ENCODE assay signal across 8 cellular contexts in the genomic region with DNA sequence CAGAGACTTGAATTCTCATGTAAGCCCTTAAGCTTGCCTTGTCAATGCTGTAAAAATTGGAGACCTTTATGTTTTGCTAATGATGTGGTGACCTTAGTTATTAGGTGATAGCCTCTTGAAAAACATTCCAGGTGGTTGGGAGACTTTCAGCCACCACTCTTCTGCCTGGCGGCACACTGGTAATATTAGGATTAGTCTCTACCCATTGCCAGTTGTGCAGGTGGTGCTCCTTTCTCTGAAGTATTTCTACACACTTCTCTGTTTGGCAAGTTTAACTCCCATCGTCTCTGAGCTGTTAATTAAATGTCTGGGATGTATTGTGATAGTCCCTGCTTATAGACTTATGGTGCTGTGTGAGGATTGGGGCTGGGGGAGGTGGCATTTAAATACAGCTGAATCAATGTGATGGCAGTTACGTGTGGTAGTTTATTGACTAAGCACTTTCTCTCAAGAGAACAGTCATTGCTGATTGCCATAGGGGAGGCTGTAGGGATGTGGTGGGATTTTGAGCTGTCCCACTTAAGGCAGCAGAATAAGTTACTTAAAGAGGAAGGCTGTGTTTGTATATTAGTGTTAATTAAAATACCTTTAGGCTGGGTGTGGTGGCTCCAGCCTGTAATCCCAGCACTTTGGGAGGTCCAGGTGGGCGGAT. TPM values are rescaled to one million over a fixed set of nuclear protein-coding genes. Genes with fewer than 3 reads are reported as not detected.
DNase-seq lines count a peak whose midpoint lies in the region; ATAC-seq, FAIRE-seq and TF ChIP-seq lines count a peak whose summit lies in the region.

No MANE protein-coding gene starts in this region.

- no peak for ATAC-seq in heart right ventricle
- ATAC-seq in left cardiac atrium = no peak
- ATAC-seq in K562 = no peak
- no peak for ATAC-seq in GM21619 (IDR thresholded peaks at IDR 0.05; ENCODE audit: unreplicated experiment)
- no peak for ATAC-seq in sciatic nerve

- H3K27me3 ChIP-seq in heart right ventricle = no peaks in the 10 kb centered on the region
- H3K27me3 ChIP-seq in K562 (ENCODE audit: control insufficient read depth in 2 of 2, insufficient read depth in 2 of 2, low read length in 2 of 2) = no peaks in the 10 kb centered on the region
- no peaks in the 10 kb centered on the region for H3K27me3 ChIP-seq in muscle layer of colon (ENCODE audit: control insufficient read depth in 1 of 2, insufficient read depth in 2 of 2, low read length in 2 of 2)

- no peak overlapping the region for H3K4me2 ChIP-seq in K562 (ENCODE audit: insufficient read depth, low read length)

- peaks cover 0 to 46% (median 7%) of the 10 kb centered on the region in 9 donors for H3K36me3 ChIP-seq in heart right ventricle
- peaks cover 48% of the 10 kb centered on the region; the same call in 2 of the 3 replicates for H3K36me3 ChIP-seq in K562 (ENCODE audit: control insufficient read depth, insufficient read depth, low read length)
- H3K36me3 ChIP-seq in muscle layer of colon (ENCODE audit: insufficient read depth, low read length) = peaks cover 22% of the 10 kb centered on the region

- no peak for FAIRE-seq in K562 (lab: Jason Lieb, UNC)
- peak; percentile 96 for FAIRE-seq in urothelium cell line (lab: Jason Lieb, UNC)

- CTCF ChIA-PET in K562 (lab: Yijun Ruan, JAX; ENCODE audit: low intra/inter-chr PET ratio) = no interaction called here

- BruUV-seq in K562 (replicated peaks; lab: Mats Ljungman, UMichigan) = no TSS peak

- no peak for DNase-seq in heart right ventricle
- no peak for DNase-seq in left cardiac atrium
- DNase-seq in K562 (ENCODE audit: extremely low read depth in 1 of 4, low spot score in 3 of 4) = no peak
- no peak for DNase-seq in urothelium cell line (ENCODE audit: low spot score)
- DNase-seq in medulla oblongata (ENCODE audit: extremely low spot score) = no peak
- no peak for DNase-seq in sciatic nerve (ENCODE audit: low spot score)

- WGBS in heart right ventricle, 2 donors = 70 to 71% methylated on average over 4 of the region's 4 CpGs
- 73% methylated on average over 4 of the region's 4 CpGs for WGBS in K562 (ENCODE audit: insufficient coverage, low coverage, missing lambda C conversion rate)

- H3K27ac ChIP-seq in heart right ventricle = peak overlapping the region in 8 of 10 donors; percentile 1 to 67 (median 30)
- H3K27ac ChIP-seq in K562 (ENCODE audit: extremely low read depth, low read depth, low read length) = peak overlapping the region; percentile 15; the same call in 2 of the 3 replicates
- H3K27ac ChIP-seq in muscle layer of colon (ENCODE audit: low read depth, low read length) = peak overlapping the region; percentile 23

- H2AFZ ChIP-seq in K562 (ENCODE audit: low read depth, low read length) = no peak overlapping the region

- H3K4me3 ChIP-seq in heart right ventricle (no peak overlapping the region), K562 (no peak overlapping the region), muscle layer of colon (ENCODE audit: low read depth in 1 of 2, low read length in 2 of 2) (no peak overlapping the region)

- H3K9me3 ChIP-seq in heart right ventricle (no peaks in the 10 kb centered on the region), K562 (replicated peaks; ENCODE audit: control insufficient read depth, insufficient read depth, low read depth, low read length) (no peaks in the 10 kb centered on the region), muscle layer of colon (ENCODE audit: low read length) (no peaks in the 10 kb centered on the region)

- H3K79me2 ChIP-seq in K562 (ENCODE audit: control insufficient read depth, insufficient read depth, low read length) = peaks cover 89% of the 10 kb centered on the region

- H3K4me1 ChIP-seq in heart right ventricle = peaks cover 19 to 90% (median 72%) of the 10 kb centered on the region in 9 donors
- peaks cover 27 to 36% of the 10 kb centered on the region in 2 experiments for H3K4me1 ChIP-seq in K562 (replicated peaks in 1 of 2; ENCODE audit: control insufficient read depth in 2 of 2, insufficient read depth in 2 of 2, low read length in 2 of 2)
- peaks cover 49% of the 10 kb centered on the region for H3K4me1 ChIP-seq in muscle layer of colon (ENCODE audit: insufficient read depth, low read length)

- TF ChIP-seq RAD21 in K562 (CRISPR knock-in tag; conservative IDR thresholded peaks at IDR 0.05 in 1 of 2, IDR thresholded peaks at IDR 0.05 in 1 of 2) = no peak

- no peaks in the 10 kb centered on the region for H3K9me1 ChIP-seq in K562 (ENCODE audit: control insufficient read depth, insufficient read depth, low read length)

- in situ Hi-C loops in K562 (cut with MboI) = no loop called here

- TF ChIP-seq EP300 in K562 (IDR thresholded peaks at IDR 0.05; ENCODE audit: low read length) = no peak

- TF ChIP-seq CTCF in heart right ventricle (IDR thresholded peaks at IDR 0.05) (no peak), K562 (IDR thresholded peaks at IDR 0.05 in 2 of 3, conservative IDR thresholded peaks at IDR 0.05 in 1 of 3; ENCODE audit: insufficient read depth in 2 of 3, low read depth in 1 of 3, low read length in 3 of 3) (no peak)

- POLR2A ChIA-PET in K562 (lab: Yijun Ruan, JAX) = interaction anchor here (0.7 to 1.4 kb wide), 4 partner anchors 9 to 81 kb away, joined by 3 to 6 read pairs (median 3); no protein-coding TSS in a partner anchor

- no peak for TF ChIP-seq POLR2A in K562 (conservative IDR thresholded peaks at IDR 0.05)

- H3K9ac ChIP-seq in K562 (ENCODE audit: insufficient read depth in 1 of 2, low read depth in 2 of 2, low read length in 2 of 2) (no peak overlapping the region), muscle layer of colon (ENCODE audit: low read length) (no peak overlapping the region)

- H4K20me1 ChIP-seq in K562 (replicated peaks; ENCODE audit: control insufficient read depth, insufficient read depth, low read length) = peaks cover 29% of the 10 kb centered on the region; the same call in 1 of the 2 replicates

- intact Hi-C loops in heart right ventricle (cut with DNase I) = loop anchor here in 1 of 10 donors (5.0 kb wide), 1 partner anchor 51 kb away; no protein-coding TSS in a partner anchor
- intact Hi-C loops in left cardiac atrium (cut with DNase I) = no loop called here
- intact Hi-C loops in K562 (cut with micrococcal nuclease) = no loop called here
- intact Hi-C loops in sciatic nerve (cut with DNase I) = no loop called here

TF ChIP-seq in K562, 482 proteins besides CTCF, POLR2A, EP300 and RAD21 (continues in another document):
- no peak for TF ChIP-seq TAF9B (IDR thresholded peaks at IDR 0.05; ENCODE audit: partially characterized antibody)
- 0 out of 2 replicates have a peak, but pooled peaks have one; percentile 13 for TF ChIP-seq EGR1 (conservative IDR thresholded peaks at IDR 0.05)
- no peak for TF ChIP-seq ZNF239 (CRISPR knock-in tag; IDR thresholded peaks at IDR 0.05)
- no peak for TF ChIP-seq CCNT2 (IDR thresholded peaks at IDR 0.05; ENCODE audit: borderline replicate concordance, extremely low read depth, insufficient read length, low read depth, low read length)
- TF ChIP-seq ZC3H8 (IDR thresholded peaks at IDR 0.05) = no peak
- no peak for TF ChIP-seq ZNF764 (CRISPR knock-in tag; IDR thresholded peaks at IDR 0.05; ENCODE audit: low read depth)
- TF ChIP-seq CHCHD3 (CRISPR knock-in tag; IDR thresholded peaks at IDR 0.05) = no peak
- TF ChIP-seq NFATC3 (IDR thresholded peaks at IDR 0.05) = no peak

RNA-seq across cellular contexts. Expression of gene RAC1, which starts 11.7 kb away (rescaled TPM):
- total RNA-seq in heart right ventricle (100 to 1,000 TPM; 115 to 180 (median 137) TPM), left cardiac atrium (100 to 1,000 TPM; 135 to 169 TPM), K562 (2014; rRNA removed) (105 and 146 TPM in 2 replicates), K562 (2014; rRNA removed; fragmentation: Illumina TruSeq; extraction: Trizol) (126 and 149 TPM in 2 replicates), K562 (2015; rRNA removed; fragmentation: Illumina TruSeq; extraction: Trizol) (90.9 and 91.5 TPM in 2 replicates), K562 (2021) (220 and 225 TPM in 2 replicates), sciatic nerve (225 TPM)
- polyA plus RNA-seq in heart right ventricle (100 to 1,000 TPM; 164 to 205 TPM), K562 (2011; rRNA removed) (177 and 205 TPM in 2 replicates), K562 (2014; fragmentation: Illumina TruSeq; extraction: Trizol) (220 and 241 TPM in 2 replicates), K562 (2014; fragmentation: Nextera tagmentation; extraction: Ambion mirVana) (10 to 100 TPM; 78.5 to 90.7 TPM), K562 (2014; rRNA removed) (148 and 163 TPM in 2 replicates)
- total RNA-seq in K562 (2011; cell fraction: chromatin; rRNA removed; ENCODE audit: low replicate concordance) = 133 and 135 TPM in 2 replicates
- total RNA-seq in K562 (2011; cell fraction: nucleolus; rRNA removed) = 83.3 and 83.4 TPM in 2 replicates
- total RNA-seq in K562 (2011; cell fraction: nucleoplasm; rRNA removed) = 95.7 and 122 TPM in 2 replicates
- polyA plus RNA-seq in K562 (2011; cell fraction: cytosol; rRNA removed) = 96.2 and 169 TPM in 2 replicates
- polyA plus RNA-seq in K562 (2011; cell fraction: nucleus; rRNA removed) = 62.4 and 100 TPM in 2 replicates
- 201 and 203 TPM in 2 replicates for polyA plus RNA-seq in K562 (2012)
- polyA minus RNA-seq in K562 (2011; rRNA and poly(A)+ RNA removed) = 310 and 404 TPM in 2 replicates
- polyA minus RNA-seq in K562 (2011; cell fraction: cytosol; rRNA and poly(A)+ RNA removed) = 91.2 and 105 TPM in 2 replicates
- 20.2 and 37.2 TPM in 2 replicates for polyA minus RNA-seq in K562 (2011; cell fraction: nucleus; rRNA and poly(A)+ RNA removed)

RNA-seq across cellular contexts. Expression of gene FAM220A, which starts 37.3 kb away (rescaled TPM):
- total RNA-seq in heart right ventricle (10 to 100 TPM; 16.0 to 39.4 (median 19.1) TPM), left cardiac atrium (10 to 100 TPM; 16.6 to 16.7 TPM), K562 (2014; rRNA removed) (5.8 and 15.2 TPM in 2 replicates), K562 (2014; rRNA removed; fragmentation: Illumina TruSeq; extraction: Trizol) (5.5 and 6.0 TPM in 2 replicates), K562 (2015; rRNA removed; fragmentation: Illumina TruSeq; extraction: Trizol) (6.1 and 7.1 TPM in 2 replicates), K562 (2021) (7.8 and 11.4 TPM in 2 replicates), sciatic nerve (19.5 TPM)
- polyA plus RNA-seq in heart right ventricle (10 to 100 TPM; 12.4 to 15.1 TPM), K562 (2011; rRNA removed) (10.4 and 12.1 TPM in 2 replicates), K562 (2014; fragmentation: Illumina TruSeq; extraction: Trizol) (6.7 and 7.2 TPM in 2 replicates), K562 (2014; fragmentation: Nextera tagmentation; extraction: Ambion mirVana) (1 to 10 TPM in 1 of 2 experiments, under 1 TPM in 1; 0.92 to 1.1 TPM), K562 (2014; rRNA removed) (4.6 and 4.8 TPM in 2 replicates)
- total RNA-seq in K562 (2011; cell fraction: chromatin; rRNA removed; ENCODE audit: low replicate concordance) = 5.2 and 6.2 TPM in 2 replicates
- 4.0 and 4.3 TPM in 2 replicates for total RNA-seq in K562 (2011; cell fraction: nucleolus; rRNA removed)
- total RNA-seq in K562 (2011; cell fraction: nucleoplasm; rRNA removed) = 5.0 and 5.1 TPM in 2 replicates
- 7.3 and 8.0 TPM in 2 replicates for polyA plus RNA-seq in K562 (2011; cell fraction: cytosol; rRNA removed)
- polyA plus RNA-seq in K562 (2011; cell fraction: nucleus; rRNA removed) = 3.4 and 5.9 TPM in 2 replicates
- polyA plus RNA-seq in K562 (2012) = 7.0 and 10.8 TPM in 2 replicates
- polyA minus RNA-seq in K562 (2011; rRNA and poly(A)+ RNA removed) = 9.0 and 9.9 TPM in 2 replicates
- 8.9 and 10.0 TPM in 2 replicates for polyA minus RNA-seq in K562 (2011; cell fraction: cytosol; rRNA and poly(A)+ RNA removed)
- 2.2 and 3.1 TPM in 2 replicates for polyA minus RNA-seq in K562 (2011; cell fraction: nucleus; rRNA and poly(A)+ RNA removed)
